In genomic region chr4:109302366-109303140, GRCh38 we compare ENCODE assay signal across 8 cellular contexts. TPM values are rescaled to one million over a fixed set of nuclear protein-coding genes. Genes with fewer than 3 reads are reported as not detected.
A peak's percentile ranks its signal among the peaks of the same experiment; 100 is the strongest.
DNase-seq lines count a peak whose midpoint lies in the region; ATAC-seq and TF ChIP-seq lines count a peak whose summit lies in the region.

COL25A1 (minus strand) TSS chr4:109302658.

- intact Hi-C loops in sciatic nerve (cut with DNase I), result no loop called here
- intact Hi-C loops in OCI-LY7 (cut with micrococcal nuclease; ENCODE audit: unreplicated experiment), result no loop called here

- H3K4me2 ChIP-seq in OCI-LY7 (ENCODE audit: low read length), result no peak within 1 kb of the TSS

- no peak for TF ChIP-seq CTCF in HEK293 (tag by site-specific recombination; IDR thresholded peaks at IDR 0.05)
- TF ChIP-seq CTCF in OCI-LY7 (conservative IDR thresholded peaks at IDR 0.05; ENCODE audit: low read length), result no peak

- CTCF ChIA-PET in HEK293 (lab: Yijun Ruan, JAX), result no interaction called here
- CTCF ChIA-PET in OCI-LY7 (lab: Charles Lee; ENCODE audit: unreplicated experiment), result no interaction called here

- DNase-seq in T-helper 1 cell (peak in 3 of 5 donors; percentile 16 to 22 (median 18)), astrocyte of the hippocampus (ENCODE audit: low read depth, low spot score) (peak; percentile 75), iPS DF 4.7 (ENCODE audit: extremely low read depth, low spot score) (peak; percentile 68), sciatic nerve (ENCODE audit: low spot score) (peak; percentile 69), OCI-LY7 (ENCODE audit: low spot score) (no peak), MV-4-11 (lab: John Stamatoyannopoulos, UW) (no peak)

- no peak within 1 kb of the TSS for H2AFZ ChIP-seq in OCI-LY7 (ENCODE audit: low read length)

- no peaks in the 10 kb centered on the region for H3K9me3 ChIP-seq in HEK293 (ENCODE audit: control insufficient read depth, insufficient read depth, low read depth, low read length)
- no peaks in the 10 kb centered on the region for H3K9me3 ChIP-seq in OCI-LY7 (ENCODE audit: low read length)

- POLR2A ChIA-PET in HEK293 (lab: Yijun Ruan, JAX) (interaction anchor here (0.7 kb wide), 1 partner anchor 95 kb away, joined by 3 read pairs; no protein-coding TSS in a partner anchor), OCI-LY7 (lab: Charles Lee) (no interaction called here)

- ATAC-seq in sciatic nerve (peak; percentile 74), GM21576 (IDR thresholded peaks at IDR 0.05; ENCODE audit: unreplicated experiment) (no peak)

- peak within 1 kb of the TSS; percentile 86 for H3K27ac ChIP-seq in HEK293 (ENCODE audit: extremely low read depth, low read depth, low read length)
- no peak within 1 kb of the TSS for H3K27ac ChIP-seq in OCI-LY7 (ENCODE audit: low read depth, low read length, poor library complexity, severe bottlenecking)

- no peaks in the 10 kb centered on the region for H3K79me2 ChIP-seq in OCI-LY7 (ENCODE audit: insufficient read depth, low read depth, low read length)

- H3K9me2 ChIP-seq in OCI-LY7 (ENCODE audit: insufficient read depth, low read length), result no peaks in the 10 kb centered on the region

- peaks cover 2% of the 10 kb centered on the region; the same call in 1 of the 2 replicates for H3K4me1 ChIP-seq in HEK293 (ENCODE audit: control insufficient read depth, insufficient read depth, low read length)
- no peaks in the 10 kb centered on the region for H3K4me1 ChIP-seq in OCI-LY7 (ENCODE audit: insufficient read depth, low read length, poor library complexity, severe bottlenecking)

- no peaks in the 10 kb centered on the region for H4K20me1 ChIP-seq in OCI-LY7 (ENCODE audit: insufficient read depth, low read length)

- no TSS peak for BruUV-seq in OCI-LY7 (replicated peaks; lab: Mats Ljungman, UMichigan)

- H3K36me3 ChIP-seq in HEK293 (ENCODE audit: control insufficient read depth in 2 of 2, insufficient read depth in 1 of 2, low read length in 2 of 2) (peaks cover 0 to 3% of the 10 kb centered on the region in 2 experiments; a peak in 1 of 3 replicates), OCI-LY7 (ENCODE audit: insufficient read depth, low read length) (no peaks in the 10 kb centered on the region)

- H3K4me3 ChIP-seq in HEK293 (ENCODE audit: low read depth, low read length) (peak within 1 kb of the TSS; percentile 50), OCI-LY7 (ENCODE audit: low read depth, low read length, poor library complexity, severe bottlenecking) (no peak within 1 kb of the TSS)

TF ChIP-seq in HEK293, 187 proteins besides CTCF, POLR2A, EP300 and RAD21 (continues in another document):
- TF ChIP-seq OVOL3 (tag by site-specific recombination; IDR thresholded peaks at IDR 0.05) (no peak), ZNF174 (tag by site-specific recombination; IDR thresholded peaks at IDR 0.05) (no peak), ZBTB20 (tag by site-specific recombination; IDR thresholded peaks at IDR 0.05) (no peak; the same call in 1 of the 2 replicates), ZNF169 (tag by site-specific recombination; IDR thresholded peaks at IDR 0.05) (no peak), ZNF266 (tag by site-specific recombination; IDR thresholded peaks at IDR 0.05; ENCODE audit: low read depth) (no peak), ZNF707 (tag by site-specific recombination; IDR thresholded peaks at IDR 0.05) (no peak), ZNF621 (tag by site-specific recombination; IDR thresholded peaks at IDR 0.05) (no peak), ZNF274 (IDR thresholded peaks at IDR 0.05; ENCODE audit: low read length) (no peak), ZNF274 (tag by site-specific recombination; IDR thresholded peaks at IDR 0.05; ENCODE audit: borderline replicate concordance) (no peak), ZNF768 (tag by site-specific recombination; IDR thresholded peaks at IDR 0.05) (no peak), ZNF514 (tag by site-specific recombination; IDR thresholded peaks at IDR 0.05) (no peak), SETDB1 (IDR thresholded peaks at IDR 0.05; ENCODE audit: insufficient read length, low read length) (no peak), ZBTB6 (tag by site-specific recombination; IDR thresholded peaks at IDR 0.05) (no peak), ZNF558 (tag by site-specific recombination; IDR thresholded peaks at IDR 0.05) (no peak), YY2 (tag by site-specific recombination; IDR thresholded peaks at IDR 0.05) (no peak), ZNF37A (tag by site-specific recombination; IDR thresholded peaks at IDR 0.05) (no peak), ZNF560 (tag by site-specific recombination; IDR thresholded peaks at IDR 0.05; ENCODE audit: borderline replicate concordance) (no peak), ZNF146 (tag by site-specific recombination; IDR thresholded peaks at IDR 0.05) (no peak), IKZF3 (tag by site-specific recombination; IDR thresholded peaks at IDR 0.05) (peak; percentile 95), ZNF132 (tag by site-specific recombination; IDR thresholded peaks at IDR 0.05; ENCODE audit: borderline replicate concordance) (no peak), ZNF48 (tag by site-specific recombination; IDR thresholded peaks at IDR 0.05) (no peak), ZXDB (tag by site-specific recombination; IDR thresholded peaks at IDR 0.05) (peak; percentile 46; the same call in 1 of the 2 replicates), ZNF677 (tag by site-specific recombination; IDR thresholded peaks at IDR 0.05) (no peak), ZFHX2 (tag by site-specific recombination; conservative IDR thresholded peaks at IDR 0.05) (no peak), ZNF654 (tag by site-specific recombination; IDR thresholded peaks at IDR 0.05; ENCODE audit: low read depth) (no peak), GLIS2 (tag by site-specific recombination; IDR thresholded peaks at IDR 0.05) (peak; percentile 94), ZBTB48 (tag by site-specific recombination; IDR thresholded peaks at IDR 0.05) (no peak), SP7 (tag by site-specific recombination; IDR thresholded peaks at IDR 0.05) (peak; percentile 33; the same call in 1 of the 2 replicates), ZNF221 (tag by site-specific recombination; IDR thresholded peaks at IDR 0.05; ENCODE audit: borderline replicate concordance) (no peak), ZBTB10 (tag by site-specific recombination; IDR thresholded peaks at IDR 0.05) (peak; percentile 22; the same call in 1 of the 2 replicates), KLF8 (tag by site-specific recombination; IDR thresholded peaks at IDR 0.05) (0 out of 2 replicates have a peak, but pooled peaks have one; percentile 42), ZEB2 (tag by site-specific recombination; IDR thresholded peaks at IDR 0.05) (no peak; the same call in 1 of the 2 replicates)

RNA-seq across cellular contexts. Expression of gene COL25A1, which starts in this region (rescaled TPM):
- total RNA-seq in sciatic nerve (6.2 TPM), OCI-LY7 (2022) (not detected in 2 replicates)
- total RNA-seq in OCI-LY7 (2014; rRNA removed; shearing (Covaris generic)), result not detected in 2 replicates

Comparison
In these comparisons a context has a peak if more than half of its experiments do, and no peak if none do; other contexts are left out.
1. DNase-seq: peak in T-helper 1 cell (3 of 5), astrocyte of the hippocampus (single experiment), iPS DF 4.7 (single experiment) and sciatic nerve (single experiment); none in OCI-LY7 (single experiment) and MV-4-11 (single experiment).